1 cellular context compared by ENCODE assay signal in the genomic region with DNA sequence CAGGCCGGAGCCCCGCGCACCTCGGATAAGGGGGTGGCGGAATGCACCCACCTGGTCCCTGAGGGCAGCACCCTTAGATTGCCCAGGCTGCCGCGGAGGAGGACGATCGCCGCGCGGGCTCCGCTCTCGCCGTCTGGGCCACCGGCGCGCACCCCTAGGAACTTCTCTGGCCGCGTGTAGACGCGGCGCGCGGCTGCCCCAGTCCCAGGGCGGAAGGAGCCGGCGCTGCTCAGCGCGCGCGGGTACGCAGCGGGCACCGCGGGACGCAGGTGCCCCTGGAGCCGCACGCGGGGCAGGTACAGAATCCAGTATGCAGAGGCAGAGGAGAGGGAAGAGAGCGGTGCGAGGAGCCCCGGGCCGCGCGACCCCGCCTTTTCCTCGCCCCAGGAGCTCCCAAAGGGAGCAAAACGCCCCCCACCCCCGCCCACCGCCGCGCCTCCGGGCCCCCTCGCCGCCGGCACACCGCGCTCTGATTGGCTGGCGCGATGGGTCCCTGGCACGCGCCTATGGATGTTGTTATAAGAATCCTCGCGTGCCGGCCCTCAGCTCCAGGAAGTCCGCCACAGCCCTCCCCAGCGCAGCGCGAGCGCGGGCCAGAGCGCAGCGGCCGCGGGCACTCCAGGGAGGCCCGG.
TF ChIP-seq lines count a peak whose summit lies in the region.

A gene with protein sequence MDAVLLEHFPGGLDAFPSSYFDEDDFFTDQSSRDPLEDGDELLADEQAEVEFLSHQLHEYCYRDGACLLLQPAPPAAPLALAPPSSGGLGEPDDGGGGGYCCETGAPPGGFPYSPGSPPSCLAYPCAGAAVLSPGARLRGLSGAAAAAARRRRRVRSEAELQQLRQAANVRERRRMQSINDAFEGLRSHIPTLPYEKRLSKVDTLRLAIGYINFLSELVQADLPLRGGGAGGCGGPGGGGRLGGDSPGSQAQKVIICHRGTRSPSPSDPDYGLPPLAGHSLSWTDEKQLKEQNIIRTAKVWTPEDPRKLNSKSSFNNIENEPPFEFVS (plus strand): TSS at position 549 of the 632 bp plus-strand sequence. CDS start 219 bp downstream, outside the sequence.

TF ChIP-seq in IMR-90, 13 proteins besides CTCF, POLR2A, EP300 and RAD21 (continued from another document):
- TF ChIP-seq RCOR1 (IDR thresholded peaks at IDR 0.05; ENCODE audit: insufficient replicate concordance, low read length) (no peak), CEBPB (IDR thresholded peaks at IDR 0.05; ENCODE audit: low read depth, low read length) (no peak), CHD1 (IDR thresholded peaks at IDR 0.05; ENCODE audit: low read depth, low read length) (no peak), NFE2L2 (IDR thresholded peaks at IDR 0.05; ENCODE audit: low read depth, low read length) (no peak)
TF ChIP-seq in IMR-90: peak in this region for 0.
